8 cellular contexts compared by ENCODE assay signal in the genomic region with DNA sequence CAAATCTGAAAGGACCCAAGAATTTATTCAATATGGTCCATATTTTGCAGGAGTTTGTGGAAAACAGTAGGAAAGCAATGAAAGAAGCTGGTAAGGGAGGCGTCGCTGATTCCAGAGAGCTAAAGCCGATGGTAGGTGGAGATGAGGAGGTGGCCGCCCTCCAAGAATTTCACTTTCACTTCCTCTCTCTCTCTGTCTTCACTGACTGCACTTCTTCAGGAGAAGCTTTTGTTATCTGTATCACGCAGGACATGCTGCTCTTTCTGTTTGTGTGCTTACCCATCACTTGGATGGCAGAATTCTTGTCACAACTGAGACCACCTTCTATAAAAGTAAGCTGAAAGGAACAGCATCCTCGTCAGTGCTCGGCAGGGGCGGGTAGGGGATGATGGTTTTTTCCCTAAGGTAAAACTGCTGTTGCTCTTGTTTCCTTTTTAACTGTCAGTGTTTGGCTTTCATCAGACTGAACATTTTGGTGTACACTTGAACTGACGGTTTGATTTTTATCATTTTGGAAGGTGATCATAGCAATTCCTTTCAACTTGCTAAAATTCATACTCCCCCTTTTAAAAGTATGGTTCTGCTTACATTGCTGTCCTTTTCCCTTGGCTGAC.
DNase-seq lines count a peak whose midpoint lies in the region; ATAC-seq, FAIRE-seq and TF ChIP-seq lines count a peak whose summit lies in the region.

No MANE protein-coding gene starts in this region.

- POLR2A ChIA-PET in activated CD8-positive, alpha-beta T cell treated with anti-CD3 and anti-CD28 coated beads, Interleukin-2, amount 10 ng/mL, durations not matched to agents 7 days and 5 days (lab: Charles Lee) = interaction anchor here (0.5 to 1.8 kb wide), 5 partner anchors 11 to 638 kb away, joined by 3 to 15 read pairs (median 3); a partner anchor contains a TSS

- FAIRE-seq in HTR-8/SVneo (lab: Jason Lieb, UNC) = no peak

- H3K36me3 Mint-ChIP-seq in activated CD8-positive, alpha-beta T cell treated with anti-CD3 and anti-CD28 coated beads, Interleukin-2, amount 10 ng/mL, durations not matched to agents 7 days and 5 days (ENCODE audit: low read depth) = peaks cover 21% of the 10 kb centered on the region
- peaks cover 12% of the 10 kb centered on the region for H3K36me3 Mint-ChIP-seq in type B pancreatic cell

- no peak for TF ChIP-seq CTCF in type B pancreatic cell (conservative IDR thresholded peaks at IDR 0.05)

- peaks cover 31% of the 10 kb centered on the region for H3K4me1 Mint-ChIP-seq in activated CD8-positive, alpha-beta T cell treated with anti-CD3 and anti-CD28 coated beads, Interleukin-2, amount 10 ng/mL, durations not matched to agents 7 days and 5 days (ENCODE audit: low read depth)
- H3K4me1 Mint-ChIP-seq in type B pancreatic cell (ENCODE audit: unreplicated experiment) = no peaks in the 10 kb centered on the region

- CTCF ChIA-PET in activated CD8-positive, alpha-beta T cell treated with anti-CD3 and anti-CD28 coated beads, Interleukin-2, amount 10 ng/mL, durations not matched to agents 7 days and 5 days (lab: Charles Lee) = interaction anchor here (1.0 to 2.3 kb wide), 6 partner anchors 12 to 141 kb away, joined by 3 to 12 read pairs (median 4); a partner anchor contains a TSS

- peak; percentile 11 for DNase-seq in GDM1 (lab: John Stamatoyannopoulos, UW)
- DNase-seq in activated CD8-positive, alpha-beta T cell treated with anti-CD3 and anti-CD28 coated beads, Interleukin-2, amount 10 ng/mL, durations not matched to agents 7 days and 5 days = peak; percentile 64
- peak; percentile 65 for DNase-seq in medulla oblongata (ENCODE audit: extremely low spot score)
- DNase-seq in HTR-8/SVneo (ENCODE audit: insufficient read length, low spot score) = no peak
- no peak for DNase-seq in activated CD4-positive, CD25-positive, alpha-beta regulatory T cell (lab: John Stamatoyannopoulos, UW)
- no peak for DNase-seq in type B pancreatic cell (ENCODE audit: extremely low spot score, unreplicated experiment)

- H3K27ac Mint-ChIP-seq in activated CD8-positive, alpha-beta T cell treated with anti-CD3 and anti-CD28 coated beads, Interleukin-2, amount 10 ng/mL, durations not matched to agents 7 days and 5 days = peak overlapping the region; percentile 93
- no peak overlapping the region for H3K27ac Mint-ChIP-seq in type B pancreatic cell

- no peaks in the 10 kb centered on the region for H3K9me3 Mint-ChIP-seq in activated CD8-positive, alpha-beta T cell treated with anti-CD3 and anti-CD28 coated beads, Interleukin-2, amount 10 ng/mL, durations not matched to agents 7 days and 5 days (ENCODE audit: insufficient read depth)
- H3K9me3 Mint-ChIP-seq in type B pancreatic cell = no peaks in the 10 kb centered on the region

- peaks cover 2% of the 10 kb centered on the region for H3K27me3 Mint-ChIP-seq in activated CD8-positive, alpha-beta T cell treated with anti-CD3 and anti-CD28 coated beads, Interleukin-2, amount 10 ng/mL, durations not matched to agents 7 days and 5 days (ENCODE audit: low read depth)
- H3K27me3 Mint-ChIP-seq in type B pancreatic cell = no peaks in the 10 kb centered on the region

- peak overlapping the region; percentile 87 for H3K4me3 Mint-ChIP-seq in activated CD8-positive, alpha-beta T cell treated with anti-CD3 and anti-CD28 coated beads, Interleukin-2, amount 10 ng/mL, durations not matched to agents 7 days and 5 days
- no peak overlapping the region for H3K4me3 Mint-ChIP-seq in type B pancreatic cell

- ATAC-seq in GM21367 (IDR thresholded peaks at IDR 0.05; ENCODE audit: unreplicated experiment) (peak; percentile 99), HG03558 (IDR thresholded peaks at IDR 0.05; ENCODE audit: extremely low read depth, unreplicated experiment) (peak; percentile 99)
- ATAC-seq in activated CD8-positive, alpha-beta T cell treated with anti-CD3 and anti-CD28 coated beads, Interleukin-2, amount 10 ng/mL, durations not matched to agents 7 days and 5 days = peak; percentile 99

Comparison
In these comparisons a context has a peak if more than half of its experiments do, and no peak if none do; other contexts are left out.
1. DNase-seq: peak in GDM1 (single experiment), activated CD8-positive, alpha-beta T cell treated with anti-CD3 and anti-CD28 coated beads, Interleukin-2, amount 10 ng/mL, durations not matched to agents 7 days and 5 days (single experiment) and medulla oblongata (single experiment); none in HTR-8/SVneo (single experiment), activated CD4-positive, CD25-positive, alpha-beta regulatory T cell (0 of 4) and type B pancreatic cell (single experiment).
2. Peak in every context shown above with its lines, with median percentiles within 50 percentile points of each other: ATAC-seq.